In genomic region chr7:48366096-48366495, GRCh38 we compare ENCODE assay signal across 18 cellular contexts.
DNase-seq lines count a peak whose midpoint lies in the region; ATAC-seq and TF ChIP-seq lines count a peak whose summit lies in the region.
"Had no signal": no experiment of that assay in that cellular context is flagged by ENCODE, and none has a peak within 500 bp of the region (broad histone marks: within the 10 kb centered on the region; RNA-seq: fewer than 3 reads in every experiment).

No MANE protein-coding gene starts in this region.

- H3K4me1 Mint-ChIP-seq in stimulated activated naive B cell treated with anti-CD40 and anti-IgM and Interleukin-4, amounts not matched to agents 10 μg/mL and 1 μg/mL and 100 μg/mL, for 72 hours: no peaks in the 10 kb centered on the region

- H3K4me3 Mint-ChIP-seq in stimulated activated naive B cell treated with anti-CD40 and anti-IgM and Interleukin-4, amounts not matched to agents 10 μg/mL and 1 μg/mL and 100 μg/mL, for 72 hours: no peak overlapping the region
- H3K4me3 Mint-ChIP-seq: HFFc6 had no signal

- no peaks in the 10 kb centered on the region for H3K36me3 Mint-ChIP-seq in stimulated activated naive B cell treated with anti-CD40 and anti-IgM and Interleukin-4, amounts not matched to agents 10 μg/mL and 1 μg/mL and 100 μg/mL, for 72 hours

- POLR2A ChIA-PET in RWPE1 (lab: Yijun Ruan, JAX; ENCODE audit: low non-redundant PET): interaction anchor here (0.7 kb wide), 1 partner anchor 809 kb away, joined by 3 read pairs; no protein-coding TSS in a partner anchor

- no peak for ATAC-seq in stimulated activated naive B cell treated with anti-CD40 and anti-IgM and Interleukin-4, amounts not matched to agents 10 μg/mL and 1 μg/mL and 100 μg/mL, for 72 hours (replicated peaks)

- DNase-seq in M059J (ENCODE audit: low read depth) (peak; percentile 57), RWPE1 (ENCODE audit: low spot score) (peak; percentile 82), epithelial cell of esophagus (ENCODE audit: low read depth) (peak; percentile 86), renal cortical epithelial cell (ENCODE audit: low read depth) (peak; percentile 25), cortex of kidney (lab: John Stamatoyannopoulos, UW) (no peak), NCI-H2107 (lab: John Stamatoyannopoulos, UW) (no peak)
- DNase-seq in stimulated activated naive B cell treated with anti-CD40 and anti-IgM and Interleukin-4, amounts not matched to agents 10 μg/mL and 1 μg/mL and 100 μg/mL, for 72 hours: no peak
- DNase-seq: AML-193, DMS79 treated with DMSO at 0.1 percent for 48 hours, HFFc6, KG1, NCI-H1417 treated with DMSO at 0.1 percent for 48 hours, NCI-H1930, NCI-H2171 treated with DMSO at 0.1 percent for 48 hours, NCI-H446 treated with DMSO at 0.1 percent for 48 hours, NCI-H69, SIG-M5 had no signal

- CTCF ChIA-PET in RWPE1 (lab: Yijun Ruan, JAX): interaction anchor here (0.6 kb wide), 1 partner anchor 580 kb away, joined by 3 read pairs; no protein-coding TSS in a partner anchor

- H3K4me3 ChIP-seq in epithelial cell of esophagus (ENCODE audit: low read length): no peak overlapping the region

- H3K27me3 Mint-ChIP-seq in stimulated activated naive B cell treated with anti-CD40 and anti-IgM and Interleukin-4, amounts not matched to agents 10 μg/mL and 1 μg/mL and 100 μg/mL, for 72 hours: no peaks in the 10 kb centered on the region

- H3K27ac ChIP-seq in RWPE1: no peak overlapping the region
- H3K27ac ChIP-seq: C4-2B had no signal

- H3K9me3 Mint-ChIP-seq in stimulated activated naive B cell treated with anti-CD40 and anti-IgM and Interleukin-4, amounts not matched to agents 10 μg/mL and 1 μg/mL and 100 μg/mL, for 72 hours: peaks cover 4 to 8% of the 10 kb centered on the region in 2 donors

- H3K27ac Mint-ChIP-seq in stimulated activated naive B cell treated with anti-CD40 and anti-IgM and Interleukin-4, amounts not matched to agents 10 μg/mL and 1 μg/mL and 100 μg/mL, for 72 hours: no peak overlapping the region
- H3K27ac Mint-ChIP-seq: HFFc6 had no signal

- no peak for TF ChIP-seq CTCF in RWPE1 (conservative IDR thresholded peaks at IDR 0.05; ENCODE audit: low read depth)
- no peak for TF ChIP-seq CTCF in epithelial cell of esophagus (IDR thresholded peaks at IDR 0.05; ENCODE audit: insufficient read depth, low read depth, low read length, missing control alignments)

Comparison
In these comparisons a context has a peak if more than half of its experiments do, and no peak if none do; other contexts are left out.
1. DNase-seq: peak in M059J (single experiment), RWPE1 (single experiment), epithelial cell of esophagus (single experiment) and renal cortical epithelial cell (single experiment); none in cortex of kidney (single experiment), stimulated activated naive B cell treated with anti-CD40 and anti-IgM and Interleukin-4, amounts not matched to agents 10 μg/mL and 1 μg/mL and 100 μg/mL, for 72 hours (single experiment) and NCI-H2107 (single experiment).